ENCODE assay signal across 25 cellular contexts in the genomic region with DNA sequence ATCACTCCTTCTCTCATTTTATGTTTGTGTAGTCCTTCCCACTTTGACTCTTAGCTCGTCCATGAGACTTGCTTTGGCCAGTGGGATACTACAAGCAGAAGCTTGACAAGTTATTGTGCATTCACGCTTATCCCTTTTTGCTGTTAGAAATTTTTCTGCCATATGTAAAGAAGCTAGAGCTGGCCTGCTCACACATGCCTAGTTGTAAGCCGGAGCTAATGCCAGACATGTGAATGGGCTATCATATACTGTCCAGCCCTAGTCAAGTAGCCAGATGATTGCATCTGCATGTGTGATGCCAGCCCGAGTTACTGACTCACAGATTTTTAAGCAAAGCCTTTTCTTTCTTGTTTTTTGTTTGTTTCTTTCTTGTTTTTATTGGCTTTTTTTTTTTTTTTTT.
"Had no signal": no experiment of that assay in that cellular context is flagged by ENCODE, and none has a peak within 500 bp of the region (broad histone marks: within the 10 kb centered on the region; RNA-seq: fewer than 3 reads in every experiment).

No MANE protein-coding gene starts in this region.

- H3K27me3 ChIP-seq: colonic mucosa, esophagus squamous epithelium, gastrocnemius medialis, heart right ventricle, left lung had no signal

- ATAC-seq: effector memory CD8-positive, alpha-beta T cell; gastrocnemius medialis; heart right ventricle; left cardiac atrium; left lung; left ventricle myocardium superior; lower lobe of right lung; mucosa of descending colon had no signal

- H3K4me3 ChIP-seq: colonic mucosa, esophagus squamous epithelium, gastrocnemius medialis, heart right ventricle, left lung, lower lobe of right lung, mucosa of descending colon had no signal

- H3K4me1 ChIP-seq: colonic mucosa, esophagus squamous epithelium, gastrocnemius medialis, heart right ventricle, left lung, lower lobe of right lung had no signal

- FAIRE-seq: endometrium, islet of Langerhans, keratinocyte had no signal

- H3K27ac ChIP-seq: colonic mucosa, esophagus squamous epithelium, gastrocnemius medialis, heart right ventricle, left lung, lower lobe of right lung had no signal

- H3K9me3 ChIP-seq: colonic mucosa, gastrocnemius medialis, lower lobe of right lung had no signal

- H3K36me3 Mint-ChIP-seq: naive B cell had no signal

- H3K27ac Mint-ChIP-seq: dendritic cell treated with granulocyte-macrophage colony-stimulating factor and Interleukin-4, amounts not matched to agents 40 ng/mL and 50 ng/mL, for 4 days; effector memory CD8-positive, alpha-beta T cell; endodermal cell; mesothelial cell of epicardium had no signal

- H3K27me3 Mint-ChIP-seq: dendritic cell treated with granulocyte-macrophage colony-stimulating factor and Interleukin-4, amounts not matched to agents 40 ng/mL and 50 ng/mL, for 4 days; effector memory CD8-positive, alpha-beta T cell; naive B cell had no signal

- DNase-seq: colonic mucosa; cortex of kidney; effector CD8-positive, alpha-beta T cell; effector memory CD8-positive, alpha-beta T cell; endodermal cell; esophagus squamous epithelium; foreskin fibroblast; foreskin melanocyte; gastrocnemius medialis; glutamatergic neuron; head of caudate nucleus; heart right ventricle; hippocampal formation; left cardiac atrium; left lung; left ventricle myocardium superior; lower lobe of right lung; mesenchymal stem cell; mucosa of descending colon; naive B cell had no signal

- H3K36me3 ChIP-seq: colonic mucosa, esophagus squamous epithelium, gastrocnemius medialis, heart right ventricle, left lung, lower lobe of right lung had no signal

- H3K4me3 Mint-ChIP-seq: dendritic cell treated with granulocyte-macrophage colony-stimulating factor and Interleukin-4, amounts not matched to agents 40 ng/mL and 50 ng/mL, for 4 days; effector memory CD8-positive, alpha-beta T cell; endodermal cell; mesothelial cell of epicardium; naive B cell had no signal

- H3K4me1 Mint-ChIP-seq: endodermal cell, mesothelial cell of epicardium, naive B cell had no signal
